ENCODE assay signal across 34 cellular contexts in the genomic region with DNA sequence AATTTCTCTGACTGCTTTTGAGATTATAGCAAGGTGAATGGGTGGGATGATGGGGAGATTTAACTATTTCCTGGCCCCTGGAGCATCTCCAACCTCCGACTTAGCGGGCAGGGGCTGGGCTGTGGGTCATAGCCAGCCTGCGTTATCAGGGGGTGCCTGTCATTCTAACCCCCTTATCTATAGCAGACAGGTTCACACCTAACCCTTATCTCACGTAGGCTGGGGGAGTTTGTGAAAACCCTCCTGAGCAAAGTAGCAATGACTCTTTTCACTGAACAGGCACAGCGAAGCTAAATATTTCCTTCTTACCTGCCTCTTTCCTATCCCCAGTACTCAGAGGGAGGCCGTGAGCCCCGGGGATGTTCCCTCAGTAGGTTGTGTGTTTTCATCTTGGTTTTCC.
"Had no signal": no experiment of that assay in that cellular context is flagged by ENCODE, and none has a peak within 500 bp of the region (broad histone marks: within the 10 kb centered on the region; RNA-seq: fewer than 3 reads in every experiment).

No MANE protein-coding gene starts in this region.

- H3K9me3 ChIP-seq: MG63 had no signal

- DNase-seq: Kasumi-1, MG63, MM.1S, MV-4-11, NCI-H1048, NCI-H1092, NCI-H1092 treated with DMSO at 0.1 percent for 48 hours, NCI-H1105, NCI-H1105 treated with DMSO at 0.1 percent for 48 hours, NCI-H1417, NCI-H1417 treated with DMSO at 0.1 percent for 48 hours, NCI-H1436, NCI-H1436 treated with DMSO at 0.1 percent for 48 hours, NCI-H146, NCI-H1694, NCI-H1694 treated with DMSO at 0.1 percent for 48 hours, NCI-H187, NCI-H187 treated with DMSO at 0.1 percent for 48 hours, NCI-H1930, NCI-H2029, NCI-H2029 treated with DMSO at 0.1 percent for 48 hours, NCI-H2081, NCI-H2081 treated with DMSO at 0.1 percent for 48 hours, NCI-H2107, NCI-H2171, NCI-H2171 treated with DMSO at 0.1 percent for 48 hours, NCI-H2227 treated with DMSO at 0.1 percent for 48 hours, NCI-H226, NCI-H345, NCI-H446, NCI-H446 treated with DMSO at 0.1 percent for 48 hours, NCI-H510A, NCI-H510A treated with DMSO at 0.1 percent for 48 hours, NCI-H524 had no signal

- H3K4me3 ChIP-seq: MG63 had no signal

- H3K36me3 ChIP-seq: MG63 had no signal
